Comparison of ENCODE assay signal across 9 cellular contexts in the genomic region with DNA sequence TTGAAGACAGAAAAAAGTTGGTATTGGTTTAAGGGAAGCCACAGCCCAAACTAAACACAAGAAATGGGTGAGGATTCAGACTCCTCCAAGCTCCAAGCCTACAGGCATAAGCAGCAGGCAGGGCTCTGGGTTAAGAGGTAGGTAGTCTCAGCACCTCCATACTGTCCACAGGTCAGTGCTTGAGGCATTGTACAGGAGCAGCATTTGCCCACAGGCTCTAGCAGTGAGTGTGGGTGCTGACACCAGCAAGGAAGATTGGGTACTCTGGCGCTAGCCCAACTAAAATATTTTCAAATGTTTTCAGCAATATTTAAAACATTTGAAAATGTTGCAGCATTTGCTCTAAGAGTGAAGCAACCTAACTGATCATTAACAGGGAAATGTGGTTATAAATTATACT. TPM values are rescaled to one million over a fixed set of nuclear protein-coding genes. Genes with fewer than 3 reads are reported as not detected.
DNase-seq lines count a peak whose midpoint lies in the region; ATAC-seq and TF ChIP-seq lines count a peak whose summit lies in the region.
"Had no signal": no experiment of that assay in that cellular context is flagged by ENCODE, and none has a peak within 500 bp of the region (broad histone marks: within the 10 kb centered on the region; RNA-seq: fewer than 3 reads in every experiment).

No MANE protein-coding gene starts in this region.

- no peak for TF ChIP-seq CTCF in ascending aorta (IDR thresholded peaks at IDR 0.05)
- TF ChIP-seq CTCF in left lung (IDR thresholded peaks at IDR 0.05): no peak

- no peaks in the 10 kb centered on the region for H3K27me3 ChIP-seq in ascending aorta
- no peaks in the 10 kb centered on the region for H3K27me3 ChIP-seq in left lung
- no peaks in the 10 kb centered on the region for H3K27me3 ChIP-seq in thymus (ENCODE audit: control insufficient read depth, insufficient read depth)
- H3K27me3 ChIP-seq in aorta (ENCODE audit: control insufficient read depth in 1 of 2, insufficient read depth in 2 of 2, low read length in 1 of 2): no peaks in the 10 kb centered on the region

- no peak overlapping the region for H3K4me3 Mint-ChIP-seq in activated naive CD4-positive, alpha-beta T cell treated with anti-CD3 and anti-CD28 coated beads for 36 hours

- peaks cover 17% of the 10 kb centered on the region for H3K4me1 Mint-ChIP-seq in activated naive CD4-positive, alpha-beta T cell treated with anti-CD3 and anti-CD28 coated beads for 36 hours (ENCODE audit: low read depth)

- H3K27ac ChIP-seq in ascending aorta (peak overlapping the region; percentile 82 to 87), left lung (peak overlapping the region; percentile 52 to 54), thymus (ENCODE audit: low read depth) (peak overlapping the region; percentile 84), aorta (ENCODE audit: low read depth in 1 of 2, low read length in 2 of 2) (peak overlapping the region in 1 of 2 donors; percentile 64)

- ATAC-seq in left lung (peak; percentile 22), aorta (ENCODE audit: low FRiP score) (no peak), GM21786 (IDR thresholded peaks at IDR 0.05; ENCODE audit: unreplicated experiment) (no peak)

- H3K36me3 Mint-ChIP-seq in activated naive CD4-positive, alpha-beta T cell treated with anti-CD3 and anti-CD28 coated beads for 36 hours (ENCODE audit: low read depth): no peaks in the 10 kb centered on the region

- CTCF ChIA-PET in activated naive CD4-positive, alpha-beta T cell treated with anti-CD3 and anti-CD28 coated beads for 36 hours (lab: Charles Lee): no interaction called here

- H3K4me1 ChIP-seq in ascending aorta (peaks cover 14 to 61% of the 10 kb centered on the region in 2 donors), left lung (peaks cover 21 to 44% of the 10 kb centered on the region in 2 donors), thymus (ENCODE audit: control insufficient read depth, insufficient read depth, low read length) (peaks cover 23% of the 10 kb centered on the region), aorta (ENCODE audit: control insufficient read depth in 1 of 2, insufficient read depth in 2 of 2, low read length in 2 of 2) (peaks cover 9 to 21% of the 10 kb centered on the region in 2 donors)

- DNase-seq in activated naive CD4-positive, alpha-beta T cell treated with anti-CD3 and anti-CD28 coated beads for 36 hours: peak; percentile 5
- no peak for DNase-seq in activated naive CD4-positive, alpha-beta T cell (lab: John Stamatoyannopoulos, UW)
- DNase-seq in ascending aorta (ENCODE audit: low spot score in 2 of 2) (no peak), left lung (no peak), retina (no peak), aorta (no peak)
- DNase-seq: activated CD4-positive, CD25-positive, alpha-beta regulatory T cell treated with anti-CD3 and anti-CD28 coated beads, Interleukin-2, amount 50 U/mL, for 72 hours had no signal

- no peaks in the 10 kb centered on the region for H3K9me3 Mint-ChIP-seq in activated naive CD4-positive, alpha-beta T cell treated with anti-CD3 and anti-CD28 coated beads for 36 hours

- H3K4me3 ChIP-seq in ascending aorta: peak overlapping the region in 1 of 2 donors; percentile 26
- H3K4me3 ChIP-seq in left lung: no peak overlapping the region
- H3K4me3 ChIP-seq in thymus (ENCODE audit: low read length): no peak overlapping the region
- no peak overlapping the region for H3K4me3 ChIP-seq in aorta (ENCODE audit: low read length in 2 of 2)

- H3K9me3 ChIP-seq in ascending aorta (no peaks in the 10 kb centered on the region), left lung (no peaks in the 10 kb centered on the region), thymus (ENCODE audit: control insufficient read depth) (no peaks in the 10 kb centered on the region), aorta (ENCODE audit: control insufficient read depth, low read length) (no peaks in the 10 kb centered on the region)

- H3K27ac Mint-ChIP-seq in activated naive CD4-positive, alpha-beta T cell treated with anti-CD3 and anti-CD28 coated beads for 36 hours: no peak overlapping the region

- intact Hi-C loops in activated naive CD4-positive, alpha-beta T cell treated with anti-CD3 and anti-CD28 coated beads for 36 hours (cut with micrococcal nuclease): loop anchor here (1.0 to 5.0 kb wide), 10 partner anchors 33 to 365 kb away; partner anchors contain the start of genes GPR137C, PSMC6 and TXNDC16
- intact Hi-C loops in ascending aorta (cut with DNase I) (loop anchor here (5.0 kb wide), 1 partner anchor 35 kb away; the partner anchor contains the start of gene FERMT2), left lung (cut with DNase I) (no loop called here), aorta (cut with DNase I) (loop anchor here in 1 of 2 donors (5.0 kb wide), 1 partner anchor 35 kb away; no protein-coding TSS in a partner anchor)

- H3K36me3 ChIP-seq in ascending aorta (peaks cover 0 to 9% of the 10 kb centered on the region in 2 donors), left lung (no peaks in the 10 kb centered on the region), thymus (ENCODE audit: control insufficient read depth, insufficient read depth) (no peaks in the 10 kb centered on the region), aorta (ENCODE audit: control insufficient read depth in 1 of 2, insufficient read depth in 2 of 2, low read length in 1 of 2) (no peaks in the 10 kb centered on the region)

- 91% methylated on average over 1 of the region's 1 CpG for WGBS in thymus
- 21 to 28% methylated on average over 1 of the region's 1 CpG for WGBS in aorta, 2 donors

- no peaks in the 10 kb centered on the region for H3K27me3 Mint-ChIP-seq in activated naive CD4-positive, alpha-beta T cell treated with anti-CD3 and anti-CD28 coated beads for 36 hours (ENCODE audit: low read depth)

RNA-seq across cellular contexts. Expression of gene FERMT2, which starts 33.1 kb away (rescaled TPM):
- 1 to 10 TPM; 2.8 to 3.0 TPM for total RNA-seq in activated naive CD4-positive, alpha-beta T cell treated with anti-CD3 and anti-CD28 coated beads for 36 hours
- total RNA-seq in ascending aorta: 101 TPM
- 10 to 100 TPM; 93.4 to 98.8 TPM for total RNA-seq in left lung
- 21.2 TPM for polyA plus RNA-seq in thymus
- 100 to 1,000 TPM; 205 to 310 TPM for total RNA-seq in aorta
- 100 to 1,000 TPM in 1 of 2 donors, 10 to 100 TPM in 1; 63.0 to 120 TPM for polyA plus RNA-seq in aorta

Comparison
In these comparisons a context has a peak if more than half of its experiments do, and no peak if none do; other contexts are left out.
1. RNA of gene FERMT2, which starts 33.1 kb away (total RNA-seq): 205 to 310 TPM in aorta, 101 TPM in ascending aorta (single experiment) and 93.4 to 98.8 TPM in left lung; 2.8 to 3.0 TPM in activated naive CD4-positive, alpha-beta T cell treated with anti-CD3 and anti-CD28 coated beads for 36 hours; every median in the first group is over 10 times any median in the second.
2. intact Hi-C loops: an anchor here in activated naive CD4-positive, alpha-beta T cell treated with anti-CD3 and anti-CD28 coated beads for 36 hours (1.0 to 5.0 kb wide) and ascending aorta (5.0 kb wide); none called in left lung.